In genomic region chr14:76514599-76514998, GRCh38 we compare ENCODE assay signal across 8 cellular contexts.
A peak's percentile ranks its signal among the peaks of the same experiment; 100 is the strongest.
DNase-seq lines count a peak whose midpoint lies in the region; ATAC-seq, FAIRE-seq and TF ChIP-seq lines count a peak whose summit lies in the region.

No MANE protein-coding gene starts in this region.

- H3K4me2 ChIP-seq in endothelial cell of umbilical vein (ENCODE audit: insufficient read depth, low read length) = no peak overlapping the region

- H3K79me2 ChIP-seq in endothelial cell of umbilical vein (ENCODE audit: control insufficient read depth, insufficient read depth, low read length) = no peaks in the 10 kb centered on the region

- DNase-seq in AG04450 (ENCODE audit: low read depth, low spot score) (no peak), GM10266 (ENCODE audit: extremely low spot score) (no peak), NCI-H345 treated with DMSO at 0.1 percent for 48 hours (lab: John Stamatoyannopoulos, UW; ENCODE audit: unreplicated experiment) (peak; percentile 12), endothelial cell of umbilical vein (ENCODE audit: low read depth, low spot score) (peak; percentile 16), iPS-NIHi11 (ENCODE audit: low spot score) (no peak), ovary (no peak)
- DNase-seq in stimulated activated naive CD4-positive, alpha-beta T cell (lab: John Stamatoyannopoulos, UW) = no peak
- DNase-seq in naive thymus-derived CD8-positive, alpha-beta T cell = no peak

- no peak for TF ChIP-seq EP300 in ovary (IDR thresholded peaks at IDR 0.05)

- H3K27me3 ChIP-seq in AG04450 (ENCODE audit: control insufficient read depth, insufficient read depth, low read length) = peaks cover 3% of the 10 kb centered on the region
- H3K27me3 ChIP-seq in endothelial cell of umbilical vein (ENCODE audit: control insufficient read depth in 2 of 2, insufficient read depth in 2 of 2, low read length in 2 of 2) = peaks cover 0 to 7% of the 10 kb centered on the region in 2 experiments
- H3K27me3 ChIP-seq in ovary = no peaks in the 10 kb centered on the region

- H3K4me3 Mint-ChIP-seq in naive thymus-derived CD8-positive, alpha-beta T cell = no peak overlapping the region

- H3K9me3 ChIP-seq in AG04450 (ENCODE audit: control insufficient read depth, insufficient read depth, low read length) = no peaks in the 10 kb centered on the region
- H3K9me3 ChIP-seq in endothelial cell of umbilical vein (replicated peaks; ENCODE audit: control insufficient read depth, insufficient read depth, low read length) = no peaks in the 10 kb centered on the region
- H3K9me3 ChIP-seq in ovary = no peaks in the 10 kb centered on the region

- no peak overlapping the region for H3K9ac ChIP-seq in endothelial cell of umbilical vein (replicated peaks; ENCODE audit: extremely low read depth, insufficient read depth, low read length)

- TF ChIP-seq POLR2A in endothelial cell of umbilical vein (IDR thresholded peaks at IDR 0.05; ENCODE audit: low read depth, low read length) (no peak), ovary (IDR thresholded peaks at IDR 0.05) (no peak)

- dilution Hi-C loops in endothelial cell of umbilical vein (cut with MboI; ENCODE audit: extremely low pct_ligation_motif_present, low sequenced_read_pairs) = no loop called here

- no peaks in the 10 kb centered on the region for H3K36me3 Mint-ChIP-seq in naive thymus-derived CD8-positive, alpha-beta T cell

- peaks cover 13 to 37% (median 33%) of the 10 kb centered on the region in 5 donors for H3K27me3 Mint-ChIP-seq in naive thymus-derived CD8-positive, alpha-beta T cell

- no TSS peak for BruUV-seq in endothelial cell of umbilical vein (replicated peaks; lab: Mats Ljungman, UMichigan)

- WGBS in ovary, 3 donors = 68 to 70% (median 68%) methylated on average over 4 of the region's 4 CpGs

- no peak overlapping the region for H3K27ac Mint-ChIP-seq in naive thymus-derived CD8-positive, alpha-beta T cell

- TF ChIP-seq CTCF in AG04450 (IDR thresholded peaks at IDR 0.05; ENCODE audit: low read depth, low read length) = peak; percentile 32; the same call in 1 of the 2 replicates
- peak; percentile 20 for TF ChIP-seq CTCF in GM10266 (IDR thresholded peaks at IDR 0.05; ENCODE audit: control insufficient read depth, insufficient read depth, low read depth, missing control alignments)
- TF ChIP-seq CTCF in endothelial cell of umbilical vein (IDR thresholded peaks at IDR 0.05; ENCODE audit: extremely low read depth in 1 of 2, insufficient read depth in 1 of 2, low read depth in 1 of 2, low read length in 2 of 2) = no peak
- TF ChIP-seq CTCF in ovary (IDR thresholded peaks at IDR 0.05) = no peak

- H4K20me1 ChIP-seq in endothelial cell of umbilical vein (replicated peaks; ENCODE audit: control insufficient read depth, extremely low read depth, insufficient read depth, low read length) = no peaks in the 10 kb centered on the region

- no peak for ATAC-seq in naive thymus-derived CD8-positive, alpha-beta T cell

- POLR2A ChIA-PET in AG04450 (lab: Yijun Ruan, JAX) = no interaction called here
- POLR2A ChIA-PET in endothelial cell of umbilical vein (lab: Charles Lee) = no interaction called here
- POLR2A ChIA-PET in naive thymus-derived CD8-positive, alpha-beta T cell (lab: Charles Lee) = interaction anchor here (0.5 kb wide), 1 partner anchor 94 kb away, joined by 3 read pairs; no protein-coding TSS in a partner anchor

- CTCF ChIA-PET in AG04450 (lab: Charles Lee) = interaction anchor here (3.1 kb wide), 1 partner anchor 133 kb away, joined by 11 read pairs; no protein-coding TSS in a partner anchor
- CTCF ChIA-PET in endothelial cell of umbilical vein (lab: Charles Lee) = interaction anchor here (0.6 to 1.5 kb wide), 8 partner anchors 10 to 137 kb away, joined by 3 to 9 read pairs (median 4); no protein-coding TSS in a partner anchor

- peaks cover 0 to 2% (median 0%) of the 10 kb centered on the region in 4 donors for H3K4me1 Mint-ChIP-seq in naive thymus-derived CD8-positive, alpha-beta T cell

- intact Hi-C loops in endothelial cell of umbilical vein (cut with micrococcal nuclease) (loop anchor here (1.0 kb wide), 1 partner anchor 131 kb away; no protein-coding TSS in a partner anchor), ovary (cut with DNase I) (no loop called here)

- FAIRE-seq in endothelial cell of umbilical vein (lab: Jason Lieb, UNC) = no peak

- no peaks in the 10 kb centered on the region for H3K9me1 ChIP-seq in endothelial cell of umbilical vein (replicated peaks; ENCODE audit: control insufficient read depth, extremely low read depth, insufficient read depth, low read length)

- H3K4me3 ChIP-seq in AG04450 (ENCODE audit: low read depth, low read length) (no peak overlapping the region), endothelial cell of umbilical vein (replicated peaks in 1 of 3; ENCODE audit: insufficient read depth in 1 of 3, low read depth in 1 of 3, low read length in 3 of 3) (no peak overlapping the region), ovary (no peak overlapping the region)

- no peak overlapping the region for H2AFZ ChIP-seq in endothelial cell of umbilical vein (ENCODE audit: low read depth, low read length)

- no peak overlapping the region for H3K27ac ChIP-seq in AG04450 (ENCODE audit: low read depth, low read length)
- no peak overlapping the region for H3K27ac ChIP-seq in endothelial cell of umbilical vein (ENCODE audit: insufficient read depth, low read depth, low read length)
- H3K27ac ChIP-seq in ovary = no peak overlapping the region

- H3K36me3 ChIP-seq in endothelial cell of umbilical vein (ENCODE audit: control insufficient read depth in 2 of 2, extremely low read depth in 1 of 2, insufficient read depth in 2 of 2, low read length in 2 of 2) (no peaks in the 10 kb centered on the region), ovary (no peaks in the 10 kb centered on the region)

- H3K9me3 Mint-ChIP-seq in naive thymus-derived CD8-positive, alpha-beta T cell = peaks cover 0 to 2% (median 0%) of the 10 kb centered on the region in 9 donors

- H3K4me1 ChIP-seq in endothelial cell of umbilical vein (ENCODE audit: control insufficient read depth, extremely low read depth, insufficient read depth, low read length) = no peaks in the 10 kb centered on the region
- H3K4me1 ChIP-seq in ovary (ENCODE audit: insufficient read depth) = no peaks in the 10 kb centered on the region

TF ChIP-seq in endothelial cell of umbilical vein, 7 proteins besides CTCF, POLR2A, EP300 and RAD21:
- TF ChIP-seq MYC (IDR thresholded peaks at IDR 0.05; ENCODE audit: low read depth, low read length) (no peak), MAX (IDR thresholded peaks at IDR 0.05; ENCODE audit: insufficient read depth, insufficient read length) (no peak), GATA2 (IDR thresholded peaks at IDR 0.05; ENCODE audit: insufficient read depth, insufficient read length, low read depth, low read length) (no peak), POLR2AphosphoS5 (IDR thresholded peaks at IDR 0.05; ENCODE audit: insufficient read depth, low read depth, low read length) (no peak)

Comparison
In these comparisons a context has a peak if more than half of its experiments do, and no peak if none do; other contexts are left out.
1. DNase-seq: peak in NCI-H345 treated with DMSO at 0.1 percent for 48 hours (single experiment) and endothelial cell of umbilical vein (single experiment); none in AG04450 (single experiment), GM10266 (single experiment), stimulated activated naive CD4-positive, alpha-beta T cell (0 of 6), naive thymus-derived CD8-positive, alpha-beta T cell (0 of 10), iPS-NIHi11 (single experiment) and ovary (0 of 5).
2. CTCF ChIP-seq: peak in AG04450 (single experiment) and GM10266 (single experiment); none in endothelial cell of umbilical vein (0 of 2) and ovary (0 of 3).